In genomic region chr17:49132699-49133364, GRCh38 we compare ENCODE assay signal across 9 cellular contexts. TPM values are rescaled to one million over a fixed set of nuclear protein-coding genes. Genes with fewer than 3 reads are reported as not detected.
A peak's percentile ranks its signal among the peaks of the same experiment; 100 is the strongest.
DNase-seq lines count a peak whose midpoint lies in the region; ATAC-seq and TF ChIP-seq lines count a peak whose summit lies in the region.
"Had no signal": no experiment of that assay in that cellular context is flagged by ENCODE, and none has a peak within 500 bp of the region (broad histone marks: within the 10 kb centered on the region; RNA-seq: fewer than 3 reads in every experiment).

TSS of gene B4GALNT2 (plus strand) at chr17:49132769. CDS start at chr17:49132793, 24 bp downstream.

- H3K4me3 ChIP-seq in astrocyte of the spinal cord (ENCODE audit: low read depth, low read length), result peak within 1 kb of the TSS; percentile 42
- peak within 1 kb of the TSS in 1 of 3 donors; percentile 28 for H3K4me3 ChIP-seq in right lobe of liver

- 5% methylated on average over 17 of the region's 65 CpGs for WGBS in right lobe of liver (ENCODE audit: insufficient coverage, low coverage, low lambda C conversion rate, missing lambda C conversion rate)

- DNase-seq in activated naive CD4-positive, alpha-beta T cell treated with anti-CD3 and anti-CD28 coated beads, Interleukin-2, amount 10 ng/mL, durations not matched to agents 7 days and 5 days, result peak; percentile 29
- no peak for DNase-seq in activated naive CD4-positive, alpha-beta T cell (lab: John Stamatoyannopoulos, UW)
- DNase-seq in astrocyte of the spinal cord (ENCODE audit: low read depth, low spot score) (no peak), right lobe of liver (peak in 2 of 3 donors; percentile 26 to 53), type B pancreatic cell (ENCODE audit: extremely low spot score, unreplicated experiment) (no peak), AML-193 (lab: John Stamatoyannopoulos, UW) (no peak), Ammon's horn (ENCODE audit: low spot score) (no peak)

- H3K4me1 ChIP-seq in right lobe of liver, result peaks cover 0 to 8% (median 0%) of the 10 kb centered on the region in 4 donors

- no peaks in the 10 kb centered on the region for H3K36me3 ChIP-seq in right lobe of liver

- no peak within 1 kb of the TSS for H3K27ac Mint-ChIP-seq in activated naive CD4-positive, alpha-beta T cell treated with anti-CD3 and anti-CD28 coated beads, Interleukin-2, amount 10 ng/mL, durations not matched to agents 7 days and 5 days
- no peak within 1 kb of the TSS for H3K27ac Mint-ChIP-seq in type B pancreatic cell

- intact Hi-C loops in right lobe of liver (cut with DNase I), result no loop called here

- H3K9me3 ChIP-seq in right lobe of liver, result no peaks in the 10 kb centered on the region

- ATAC-seq in right lobe of liver (peak; percentile 30 to 41 (median 36)), GM21723 (IDR thresholded peaks at IDR 0.05; ENCODE audit: unreplicated experiment) (no peak)

- no peak within 1 kb of the TSS for H3K27ac ChIP-seq in right lobe of liver

- H3K4me1 Mint-ChIP-seq in activated naive CD4-positive, alpha-beta T cell treated with anti-CD3 and anti-CD28 coated beads, Interleukin-2, amount 10 ng/mL, durations not matched to agents 7 days and 5 days, result peaks cover 8% of the 10 kb centered on the region
- peaks cover 4% of the 10 kb centered on the region for H3K4me1 Mint-ChIP-seq in type B pancreatic cell (ENCODE audit: unreplicated experiment)

- in situ Hi-C loops in astrocyte of the spinal cord (cut with HindIII; ENCODE audit: low sequenced_read_pairs), result no loop called here

- CTCF ChIA-PET in activated naive CD4-positive, alpha-beta T cell treated with anti-CD3 and anti-CD28 coated beads, Interleukin-2, amount 10 ng/mL, durations not matched to agents 7 days and 5 days (lab: Charles Lee), result no interaction called here

- TF ChIP-seq POLR2A in right lobe of liver (IDR thresholded peaks at IDR 0.05), result no peak

- TF ChIP-seq CTCF in astrocyte of the spinal cord (IDR thresholded peaks at IDR 0.05; ENCODE audit: low read depth, low read length), result no peak
- no peak for TF ChIP-seq CTCF in right lobe of liver (IDR thresholded peaks at IDR 0.05)
- no peak for TF ChIP-seq CTCF in type B pancreatic cell (conservative IDR thresholded peaks at IDR 0.05)

- peaks cover 1% of the 10 kb centered on the region for H3K36me3 Mint-ChIP-seq in activated naive CD4-positive, alpha-beta T cell treated with anti-CD3 and anti-CD28 coated beads, Interleukin-2, amount 10 ng/mL, durations not matched to agents 7 days and 5 days
- H3K36me3 Mint-ChIP-seq in type B pancreatic cell, result peaks cover 8% of the 10 kb centered on the region

- no peaks in the 10 kb centered on the region for H3K9me3 Mint-ChIP-seq in activated naive CD4-positive, alpha-beta T cell treated with anti-CD3 and anti-CD28 coated beads, Interleukin-2, amount 10 ng/mL, durations not matched to agents 7 days and 5 days
- H3K9me3 Mint-ChIP-seq in type B pancreatic cell, result peaks cover 3% of the 10 kb centered on the region

- peaks cover 79% of the 10 kb centered on the region for H3K27me3 Mint-ChIP-seq in activated naive CD4-positive, alpha-beta T cell treated with anti-CD3 and anti-CD28 coated beads, Interleukin-2, amount 10 ng/mL, durations not matched to agents 7 days and 5 days
- peaks cover 86% of the 10 kb centered on the region for H3K27me3 Mint-ChIP-seq in type B pancreatic cell

- peaks cover 0 to 7% of the 10 kb centered on the region in 2 donors for H3K27me3 ChIP-seq in right lobe of liver

- peak within 1 kb of the TSS; percentile 33 for H3K4me3 Mint-ChIP-seq in activated naive CD4-positive, alpha-beta T cell treated with anti-CD3 and anti-CD28 coated beads, Interleukin-2, amount 10 ng/mL, durations not matched to agents 7 days and 5 days
- peak within 1 kb of the TSS; percentile 78 for H3K4me3 Mint-ChIP-seq in type B pancreatic cell

RNA-seq across cellular contexts. Expression of gene B4GALNT2, which starts in this region (rescaled TPM):
- total RNA-seq in right lobe of liver, result under 1 TPM in 2 of 6 experiments, not detected in 4; 0.04 to 0.05 TPM
- 0.60 and 3.7 TPM in 2 replicates for total RNA-seq in type B pancreatic cell (ENCODE audit: low replicate concordance)
- total RNA-seq: SK-MEL-5 had no signal

Comparison
In these comparisons a context has a peak if more than half of its experiments do, and no peak if none do; other contexts are left out.
1. Peak in DNase-seq and ATAC-seq in right lobe of liver; RNA of the gene not detected or under 1 TPM.